In genomic region chr5:163259495-163259894, GRCh38 we compare ENCODE assay signal across 33 cellular contexts.
"Had no signal": no experiment of that assay in that cellular context is flagged by ENCODE, and none has a peak within 500 bp of the region (broad histone marks: within the 10 kb centered on the region; RNA-seq: fewer than 3 reads in every experiment).

No MANE protein-coding gene starts in this region.

- H3K27me3 ChIP-seq: ascending aorta, cardiac muscle cell had no signal

- H3K27ac Mint-ChIP-seq: activated CD4-positive, alpha-beta memory T cell treated with anti-CD3 and anti-CD28 coated beads, Interleukin-2, amount 10 ng/mL, durations not matched to agents 7 days and 5 days; activated CD4-positive, alpha-beta T cell treated with anti-CD3 and anti-CD28 coated beads for 36 hours; activated CD4-positive, alpha-beta T cell treated with anti-CD3 and anti-CD28 coated beads, Interleukin-2, amount 10 ng/mL, durations not matched to agents 7 days and 5 days; activated CD8-positive, alpha-beta memory T cell treated with anti-CD3 and anti-CD28 coated beads, Interleukin-2, amount 10 ng/mL, durations not matched to agents 7 days and 5 days; activated CD8-positive, alpha-beta T cell treated with anti-CD3 and anti-CD28 coated beads, Interleukin-2, amount 10 ng/mL, durations not matched to agents 7 days and 5 days; activated naive CD4-positive, alpha-beta T cell treated with anti-CD3 and anti-CD28 coated beads, Interleukin-2, amount 10 ng/mL, durations not matched to agents 7 days and 5 days; activated naive CD4-positive, alpha-beta T cell treated with anti-CD3 and anti-CD28 coated beads, Interleukin-2, amount 50 U/mL, for 24 hours; activated naive CD8-positive, alpha-beta T cell; activated naive CD8-positive, alpha-beta T cell treated with anti-CD3 and anti-CD28 coated beads, Interleukin-2, amount 10 ng/mL, durations not matched to agents 7 days and 5 days; activated naive CD8-positive, alpha-beta T cell treated with anti-CD3 and anti-CD28 coated beads, Interleukin-2, amount 50 U/mL, for 24 hours; activated T-cell treated with anti-CD3 and anti-CD28 coated beads, Interleukin-2, amount 50 U/mL, for 24 hours; activated T-helper 2 cell treated with anti-CD3 and anti-CD28 coated beads, Interferon-gamma antibody, Interleukin-2, Interleukin-4, amounts not matched to agents 10 μg/mL and 5 μg/mL and 100 μg/mL, durations not matched to agents 14 hours and 24 hours and 36 hours; brain; T-helper 17 cell had no signal

- H3K27me3 Mint-ChIP-seq: activated CD4-positive, alpha-beta memory T cell treated with anti-CD3 and anti-CD28 coated beads, Interleukin-2, amount 10 ng/mL, durations not matched to agents 7 days and 5 days; activated CD4-positive, alpha-beta T cell treated with anti-CD3 and anti-CD28 coated beads for 36 hours; activated CD4-positive, alpha-beta T cell treated with anti-CD3 and anti-CD28 coated beads, Interleukin-2, amount 10 ng/mL, durations not matched to agents 7 days and 5 days; activated CD8-positive, alpha-beta memory T cell treated with anti-CD3 and anti-CD28 coated beads, Interleukin-2, amount 10 ng/mL, durations not matched to agents 7 days and 5 days; activated naive CD4-positive, alpha-beta T cell treated with anti-CD3 and anti-CD28 coated beads, Interleukin-2, amount 10 ng/mL, durations not matched to agents 7 days and 5 days; activated naive CD4-positive, alpha-beta T cell treated with anti-CD3 and anti-CD28 coated beads, Interleukin-2, amount 50 U/mL, for 24 hours; activated naive CD8-positive, alpha-beta T cell treated with anti-CD3 and anti-CD28 coated beads, Interleukin-2, amount 10 ng/mL, durations not matched to agents 7 days and 5 days; activated naive CD8-positive, alpha-beta T cell treated with anti-CD3 and anti-CD28 coated beads, Interleukin-2, amount 50 U/mL, for 24 hours; activated T-cell treated with anti-CD3 and anti-CD28 coated beads, Interleukin-2, amount 50 U/mL, for 24 hours; central memory CD8-positive, alpha-beta T cell; T-helper 17 cell had no signal

- H3K4me3 Mint-ChIP-seq: activated CD4-positive, alpha-beta memory T cell treated with anti-CD3 and anti-CD28 coated beads, Interleukin-2, amount 10 ng/mL, durations not matched to agents 7 days and 5 days; activated CD4-positive, alpha-beta T cell treated with anti-CD3 and anti-CD28 coated beads for 36 hours; activated CD4-positive, alpha-beta T cell treated with anti-CD3 and anti-CD28 coated beads, Interleukin-2, amount 10 ng/mL, durations not matched to agents 7 days and 5 days; activated CD8-positive, alpha-beta memory T cell treated with anti-CD3 and anti-CD28 coated beads, Interleukin-2, amount 10 ng/mL, durations not matched to agents 7 days and 5 days; activated CD8-positive, alpha-beta T cell treated with anti-CD3 and anti-CD28 coated beads, Interleukin-2, amount 10 ng/mL, durations not matched to agents 7 days and 5 days; activated naive CD4-positive, alpha-beta T cell treated with anti-CD3 and anti-CD28 coated beads, Interleukin-2, amount 10 ng/mL, durations not matched to agents 7 days and 5 days; activated naive CD4-positive, alpha-beta T cell treated with anti-CD3 and anti-CD28 coated beads, Interleukin-2, amount 50 U/mL, for 24 hours; activated naive CD8-positive, alpha-beta T cell; activated naive CD8-positive, alpha-beta T cell treated with anti-CD3 and anti-CD28 coated beads, Interleukin-2, amount 10 ng/mL, durations not matched to agents 7 days and 5 days; activated naive CD8-positive, alpha-beta T cell treated with anti-CD3 and anti-CD28 coated beads, Interleukin-2, amount 50 U/mL, for 24 hours; activated T-cell treated with anti-CD3 and anti-CD28 coated beads, Interleukin-2, amount 50 U/mL, for 24 hours; brain; central memory CD8-positive, alpha-beta T cell; T-helper 17 cell had no signal

- H3K27ac ChIP-seq: ascending aorta, cardiac muscle cell, VCaP had no signal

- H3K9me3 ChIP-seq: ascending aorta had no signal

- H3K4me1 Mint-ChIP-seq: activated CD4-positive, alpha-beta memory T cell treated with anti-CD3 and anti-CD28 coated beads, Interleukin-2, amount 10 ng/mL, durations not matched to agents 7 days and 5 days; activated CD4-positive, alpha-beta T cell treated with anti-CD3 and anti-CD28 coated beads for 36 hours; activated CD4-positive, alpha-beta T cell treated with anti-CD3 and anti-CD28 coated beads, Interleukin-2, amount 10 ng/mL, durations not matched to agents 7 days and 5 days; activated CD8-positive, alpha-beta memory T cell treated with anti-CD3 and anti-CD28 coated beads, Interleukin-2, amount 10 ng/mL, durations not matched to agents 7 days and 5 days; activated naive CD4-positive, alpha-beta T cell treated with anti-CD3 and anti-CD28 coated beads, Interleukin-2, amount 10 ng/mL, durations not matched to agents 7 days and 5 days; activated naive CD4-positive, alpha-beta T cell treated with anti-CD3 and anti-CD28 coated beads, Interleukin-2, amount 50 U/mL, for 24 hours; activated naive CD8-positive, alpha-beta T cell treated with anti-CD3 and anti-CD28 coated beads, Interleukin-2, amount 10 ng/mL, durations not matched to agents 7 days and 5 days; activated naive CD8-positive, alpha-beta T cell treated with anti-CD3 and anti-CD28 coated beads, Interleukin-2, amount 50 U/mL, for 24 hours; brain; central memory CD8-positive, alpha-beta T cell; T-helper 17 cell had no signal

- DNase-seq: activated CD4-positive, alpha-beta memory T cell treated with anti-CD3 and anti-CD28 coated beads, Interleukin-2, amount 10 ng/mL, durations not matched to agents 7 days and 5 days; activated CD4-positive, alpha-beta T cell treated with anti-CD3 and anti-CD28 coated beads for 1 hour; activated CD4-positive, alpha-beta T cell treated with anti-CD3 and anti-CD28 coated beads for 36 hours; activated CD4-positive, alpha-beta T cell treated with anti-CD3 and anti-CD28 coated beads for 48 hours; activated CD4-positive, alpha-beta T cell treated with anti-CD3 and anti-CD28 coated beads, Interleukin-2, amount 10 ng/mL, durations not matched to agents 7 days and 5 days; activated CD4-positive, alpha-beta T cell treated with anti-CD3 and anti-CD28 coated beads, Interleukin-2, amount 50 U/mL, for 48 hours; activated CD4-positive, CD25-positive, alpha-beta regulatory T cell; activated CD8-positive, alpha-beta memory T cell treated with anti-CD3 and anti-CD28 coated beads for 24 hours; activated CD8-positive, alpha-beta memory T cell treated with anti-CD3 and anti-CD28 coated beads, Interleukin-2, amount 10 ng/mL, durations not matched to agents 7 days and 5 days; activated CD8-positive, alpha-beta memory T cell treated with anti-CD3 and anti-CD28 coated beads, Interleukin-2, amount 50 U/mL, for 48 hours; activated CD8-positive, alpha-beta T cell treated with anti-CD3 and anti-CD28 coated beads, Interleukin-2, amount 10 ng/mL, durations not matched to agents 7 days and 5 days; activated effector memory CD4-positive, alpha-beta T cell treated with Interleukin-2 at 50 U/mL for 16 hours; activated gamma-delta T cell; activated naive CD4-positive, alpha-beta T cell treated with anti-CD3 and anti-CD28 coated beads, Interleukin-2, amount 10 ng/mL, durations not matched to agents 7 days and 5 days; activated naive CD4-positive, alpha-beta T cell treated with Interleukin-2 at 50 U/mL for 16 hours; activated naive CD8-positive, alpha-beta T cell treated with anti-CD3 and anti-CD28 coated beads, Interleukin-2, amount 10 ng/mL, durations not matched to agents 7 days and 5 days; activated naive CD8-positive, alpha-beta T cell treated with anti-CD3 and anti-CD28 coated beads, Interleukin-2, amount 50 U/mL, for 24 hours; activated T-cell treated with anti-CD3 and anti-CD28 coated beads, Interleukin-2, amount 50 U/mL, for 24 hours; activated T-cell treated with anti-CD3 and anti-CD28 coated beads, Interleukin-2, amount 50 U/mL, for 48 hours; amygdala; anterior cingulate cortex; caudate nucleus; cerebellar nuclear complex; T-helper 17 cell; T-helper 9 cell had no signal

- H3K4me3 ChIP-seq: ascending aorta, cardiac muscle cell had no signal

- H3K36me3 Mint-ChIP-seq: activated CD8-positive, alpha-beta memory T cell treated with anti-CD3 and anti-CD28 coated beads, Interleukin-2, amount 10 ng/mL, durations not matched to agents 7 days and 5 days; activated naive CD4-positive, alpha-beta T cell treated with anti-CD3 and anti-CD28 coated beads, Interleukin-2, amount 10 ng/mL, durations not matched to agents 7 days and 5 days; activated naive CD4-positive, alpha-beta T cell treated with anti-CD3 and anti-CD28 coated beads, Interleukin-2, amount 50 U/mL, for 24 hours; activated naive CD8-positive, alpha-beta T cell; activated naive CD8-positive, alpha-beta T cell treated with anti-CD3 and anti-CD28 coated beads, Interleukin-2, amount 10 ng/mL, durations not matched to agents 7 days and 5 days; brain had no signal

- H3K9me3 Mint-ChIP-seq: activated CD4-positive, alpha-beta memory T cell treated with anti-CD3 and anti-CD28 coated beads, Interleukin-2, amount 10 ng/mL, durations not matched to agents 7 days and 5 days; activated CD4-positive, alpha-beta T cell treated with anti-CD3 and anti-CD28 coated beads, Interleukin-2, amount 10 ng/mL, durations not matched to agents 7 days and 5 days; activated naive CD4-positive, alpha-beta T cell treated with anti-CD3 and anti-CD28 coated beads, Interleukin-2, amount 10 ng/mL, durations not matched to agents 7 days and 5 days; activated naive CD4-positive, alpha-beta T cell treated with anti-CD3 and anti-CD28 coated beads, Interleukin-2, amount 50 U/mL, for 24 hours; activated naive CD8-positive, alpha-beta T cell treated with anti-CD3 and anti-CD28 coated beads, Interleukin-2, amount 10 ng/mL, durations not matched to agents 7 days and 5 days; activated T-helper 2 cell treated with anti-CD3 and anti-CD28 coated beads, Interferon-gamma antibody, Interleukin-2, Interleukin-4, amounts not matched to agents 10 μg/mL and 5 μg/mL and 100 μg/mL, durations not matched to agents 14 hours and 24 hours and 36 hours; central memory CD8-positive, alpha-beta T cell had no signal

- H3K36me3 ChIP-seq: ascending aorta, cardiac muscle cell had no signal

- H3K4me1 ChIP-seq: ascending aorta had no signal
